13 cellular contexts compared by ENCODE assay signal in the genomic region with DNA sequence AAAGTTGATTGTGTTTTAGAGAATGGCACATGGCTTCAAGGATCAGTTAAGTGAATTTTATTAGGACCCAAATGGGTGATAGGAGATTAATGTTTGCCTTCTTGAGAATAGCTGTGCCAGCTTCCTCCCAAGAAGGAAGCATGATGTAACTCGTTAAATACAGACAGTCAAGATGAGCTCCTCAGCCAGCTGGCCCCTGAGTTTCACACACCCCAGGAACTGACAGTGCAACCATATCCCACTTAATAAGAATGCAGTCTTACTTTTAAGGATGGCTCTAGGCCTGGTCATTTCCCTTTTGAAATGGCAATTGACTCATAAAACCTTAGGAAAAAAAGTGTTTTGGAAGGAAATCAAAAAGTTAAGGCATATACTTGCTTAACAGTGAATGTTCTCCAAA.
DNase-seq lines count a peak whose midpoint lies in the region; ATAC-seq and TF ChIP-seq lines count a peak whose summit lies in the region.
"Had no signal": no experiment of that assay in that cellular context is flagged by ENCODE, and none has a peak within 500 bp of the region (broad histone marks: within the 10 kb centered on the region; RNA-seq: fewer than 3 reads in every experiment).

No MANE protein-coding gene starts in this region.

- no peaks in the 10 kb centered on the region for H3K4me1 ChIP-seq in prostate gland (replicated peaks)

- DNase-seq in GM04503 (ENCODE audit: low read depth) (peak; percentile 45), NB4 (ENCODE audit: low read depth) (peak; percentile 3), epithelial cell of prostate (ENCODE audit: low read depth, low spot score) (no peak), prostate gland (ENCODE audit: low spot score) (peak; percentile 66), COR-L47 (lab: John Stamatoyannopoulos, UW) (no peak)
- DNase-seq: activated CD8-positive, alpha-beta T cell treated with anti-CD3 and anti-CD28 coated beads, Interleukin-2, amount 10 ng/mL, durations not matched to agents 7 days and 5 days; CD4-positive, alpha-beta memory T cell; NCI-H1048; stomach; uterus had no signal

- TF ChIP-seq CTCF in NB4 (IDR thresholded peaks at IDR 0.05; ENCODE audit: low read depth, low read length) (no peak), prostate gland (IDR thresholded peaks at IDR 0.05) (no peak)

- no peaks in the 10 kb centered on the region for H3K27me3 ChIP-seq in prostate gland (replicated peaks; ENCODE audit: insufficient read depth)
- H3K27me3 ChIP-seq: left lung, stomach, uterus had no signal

- 7% methylated on average over 1 of the region's 1 CpG for WGBS in prostate gland

- H3K27ac ChIP-seq in epithelial cell of prostate, result peak overlapping the region; percentile 57
- H3K27ac ChIP-seq in prostate gland, result peak overlapping the region in 1 of 2 donors; percentile 2
- H3K27ac ChIP-seq: stomach, uterus had no signal

- ATAC-seq in HG03159 (IDR thresholded peaks at IDR 0.05; ENCODE audit: unreplicated experiment) (no peak), GM18520 (IDR thresholded peaks at IDR 0.05; ENCODE audit: unreplicated experiment) (no peak)
- ATAC-seq: activated CD8-positive, alpha-beta T cell treated with anti-CD3 and anti-CD28 coated beads, Interleukin-2, amount 10 ng/mL, durations not matched to agents 7 days and 5 days; left lung had no signal

- intact Hi-C loops in prostate gland (cut with DNase I), result no loop called here

- H3K9me3 ChIP-seq in prostate gland, result no peaks in the 10 kb centered on the region
- H3K9me3 ChIP-seq: left lung, stomach, uterus had no signal

- H3K36me3 ChIP-seq in prostate gland, result no peaks in the 10 kb centered on the region
- H3K36me3 ChIP-seq: left lung, stomach, uterus had no signal

- no peak for TF ChIP-seq POLR2A in NB4 (IDR thresholded peaks at IDR 0.05; ENCODE audit: extremely low read depth, insufficient read length)
- no peak for TF ChIP-seq POLR2A in prostate gland (IDR thresholded peaks at IDR 0.05)

- H3K4me3 ChIP-seq in NB4 (ENCODE audit: low read depth, low read length) (no peak overlapping the region), prostate gland (no peak overlapping the region)
- H3K4me3 ChIP-seq: left lung, stomach, uterus had no signal

Comparison
In these comparisons a context has a peak if more than half of its experiments do, and no peak if none do; other contexts are left out.
1. DNase-seq: peak in GM04503 (single experiment), NB4 (single experiment) and prostate gland (single experiment); none in epithelial cell of prostate (single experiment) and COR-L47 (single experiment).